In the genomic region with DNA sequence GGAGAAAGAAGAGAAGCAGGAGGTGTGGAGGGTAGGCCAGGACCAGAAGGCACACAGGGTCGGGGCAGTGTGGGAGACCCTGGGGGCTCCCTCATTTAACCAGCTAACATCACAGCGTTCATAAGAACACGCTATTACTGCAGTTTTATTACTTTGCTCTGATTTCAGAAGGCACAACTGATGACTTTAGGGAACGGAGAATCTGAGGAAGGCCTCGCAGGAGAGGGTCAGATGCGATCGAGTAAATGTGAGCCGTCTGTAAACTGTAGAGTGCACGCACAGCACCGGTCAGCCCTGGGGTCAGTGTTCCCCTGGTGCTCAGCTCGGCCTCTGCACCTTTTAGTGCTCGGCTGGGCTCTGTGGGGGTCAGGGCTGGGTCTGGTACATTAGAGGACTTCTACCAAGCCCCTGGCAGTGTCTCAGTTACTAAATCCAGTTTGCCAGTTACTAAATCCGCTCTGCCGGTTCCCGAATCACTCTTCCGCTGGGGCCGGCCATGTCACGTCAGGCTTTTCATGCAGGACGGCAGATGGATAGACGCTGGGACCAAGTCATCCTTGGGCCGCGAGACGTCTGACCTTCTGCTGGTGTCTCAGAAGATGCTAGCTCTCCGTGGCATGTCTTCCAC, we compare ENCODE assay signal across 8 cellular contexts.
A peak's percentile ranks its signal among the peaks of the same experiment; 100 is the strongest.
DNase-seq lines count a peak whose midpoint lies in the region; ATAC-seq and TF ChIP-seq lines count a peak whose summit lies in the region.

No MANE protein-coding gene starts in this region.

- peak overlapping the region; percentile 23 for H3K4me3 Mint-ChIP-seq in activated T-cell treated with anti-CD3 and anti-CD28 coated beads, Interleukin-2, amount 50 U/mL, for 4 hours

- no peak for TF ChIP-seq EP300 in transverse colon (IDR thresholded peaks at IDR 0.05; ENCODE audit: low read depth)

- H3K4me3 ChIP-seq in breast epithelium (no peak overlapping the region), mesendoderm (ENCODE audit: low read length) (no peak overlapping the region), transverse colon (no peak overlapping the region)

- peaks cover 19% of the 10 kb centered on the region for H3K79me1 ChIP-seq in mesendoderm (ENCODE audit: low read length)

- no peak overlapping the region for H4K5ac ChIP-seq in mesendoderm (ENCODE audit: low read length)

- TF ChIP-seq CTCF in breast epithelium (IDR thresholded peaks at IDR 0.05) (no peak), transverse colon (IDR thresholded peaks at IDR 0.05) (no peak)

- in situ Hi-C loops in transverse colon (cut with MboI; ENCODE audit: low pct_ligation_motif_present in 1 of 4, low pct_unique_long_range_greater_than_20kb in 1 of 4, low sequenced_read_pairs in 3 of 4): no loop called here

- H2BK5ac ChIP-seq in mesendoderm (ENCODE audit: low read length): peak overlapping the region; percentile 90

- peak overlapping the region; percentile 68 for H3K9ac ChIP-seq in mesendoderm (ENCODE audit: low read length)

- no peak overlapping the region for H2BK120ac ChIP-seq in mesendoderm (ENCODE audit: low read depth, low read length)

- H3K27ac ChIP-seq in breast epithelium: peak overlapping the region; percentile 33 to 85
- H3K27ac ChIP-seq in mesendoderm (ENCODE audit: low read depth, low read length): peak overlapping the region; percentile 79
- peak overlapping the region; percentile 39 to 80 (median 71) for H3K27ac ChIP-seq in transverse colon

- TF ChIP-seq POLR2A in breast epithelium (IDR thresholded peaks at IDR 0.05): no peak
- TF ChIP-seq POLR2A in transverse colon (IDR thresholded peaks at IDR 0.05): no peak

- DNase-seq in activated T-cell treated with anti-CD3 and anti-CD28 coated beads, Interleukin-2, amount 50 U/mL, for 4 hours: no peak
- no peak for DNase-seq in activated T-cell treated with anti-CD3 and anti-CD28 coated beads, Interleukin-2, amount 50 U/mL, for 1 hour
- no peak for DNase-seq in breast epithelium (ENCODE audit: low spot score in 2 of 2)
- DNase-seq in mesendoderm: peak; percentile 25
- no peak for DNase-seq in transverse colon
- no peak for DNase-seq in NCI-H187 treated with DMSO at 0.1 percent for 48 hours (lab: John Stamatoyannopoulos, UW)
- no peak for DNase-seq in NK-92 (lab: John Stamatoyannopoulos, UW; ENCODE audit: unreplicated experiment)
- no peak for DNase-seq in NCI-H510A (lab: John Stamatoyannopoulos, UW)

- H3K36me3 Mint-ChIP-seq in activated T-cell treated with anti-CD3 and anti-CD28 coated beads, Interleukin-2, amount 50 U/mL, for 4 hours (ENCODE audit: insufficient read depth): peaks cover 29% of the 10 kb centered on the region

- no peaks in the 10 kb centered on the region for H3K27me3 Mint-ChIP-seq in activated T-cell treated with anti-CD3 and anti-CD28 coated beads, Interleukin-2, amount 50 U/mL, for 4 hours (ENCODE audit: low read depth)

- no peaks in the 10 kb centered on the region for H3K9me3 ChIP-seq in breast epithelium
- no peaks in the 10 kb centered on the region for H3K9me3 ChIP-seq in transverse colon

- intact Hi-C loops in breast epithelium (cut with DNase I; ENCODE audit: low total_unique reads): no loop called here
- intact Hi-C loops in transverse colon (cut with DNase I; ENCODE audit: low total_unique reads): no loop called here

- no peak overlapping the region for H2BK15ac ChIP-seq in mesendoderm (replicated peaks; ENCODE audit: low read depth)

- H3K4me2 ChIP-seq in mesendoderm (ENCODE audit: low read length): peak overlapping the region; percentile 31

- H3K27me3 ChIP-seq in breast epithelium: no peaks in the 10 kb centered on the region
- H3K27me3 ChIP-seq in mesendoderm (ENCODE audit: insufficient read depth, low read length, poor library complexity): no peaks in the 10 kb centered on the region
- no peaks in the 10 kb centered on the region for H3K27me3 ChIP-seq in transverse colon

- H2AK5ac ChIP-seq in mesendoderm (ENCODE audit: low read length): peak overlapping the region; percentile 45

- no peak overlapping the region for H3K23ac ChIP-seq in mesendoderm (ENCODE audit: low read length)

- no peak overlapping the region for H4K8ac ChIP-seq in mesendoderm (ENCODE audit: low read depth, low read length)

- H3K56ac ChIP-seq in mesendoderm (ENCODE audit: low read length): peak overlapping the region; percentile 87

- H3K36me3 ChIP-seq in breast epithelium (no peaks in the 10 kb centered on the region), mesendoderm (ENCODE audit: control insufficient read depth, insufficient read depth, low read length) (no peaks in the 10 kb centered on the region), transverse colon (no peaks in the 10 kb centered on the region)

- H3K18ac ChIP-seq in mesendoderm (ENCODE audit: low read length): peak overlapping the region; percentile 57

- WGBS in mesendoderm (ENCODE audit: extremely low coverage, insufficient coverage, low lambda C conversion rate): no CpG with 5 or more reads among the region's 24 CpGs
- 73 to 84% methylated on average over 4 to 20 of the region's 24 CpGs for WGBS in transverse colon (ENCODE audit: low coverage in 1 of 2), 2 donors

- H3K4ac ChIP-seq in mesendoderm (ENCODE audit: low read depth, low read length): peak overlapping the region; percentile 6

- ATAC-seq in activated T-cell treated with anti-CD3 and anti-CD28 coated beads, Interleukin-2, amount 50 U/mL, for 4 hours: no peak

- peaks cover 9 to 20% of the 10 kb centered on the region in 2 donors for H3K4me1 ChIP-seq in breast epithelium
- peaks cover 18% of the 10 kb centered on the region for H3K4me1 ChIP-seq in mesendoderm (ENCODE audit: control insufficient read depth, low read depth, low read length)
- H3K4me1 ChIP-seq in transverse colon: peaks cover 29 to 66% (median 42%) of the 10 kb centered on the region in 4 donors

- peaks cover 86% of the 10 kb centered on the region for H3K4me1 Mint-ChIP-seq in activated T-cell treated with anti-CD3 and anti-CD28 coated beads, Interleukin-2, amount 50 U/mL, for 4 hours (ENCODE audit: low read depth)

- H3K9me3 Mint-ChIP-seq in activated T-cell treated with anti-CD3 and anti-CD28 coated beads, Interleukin-2, amount 50 U/mL, for 4 hours: no peaks in the 10 kb centered on the region

- H3K79me2 ChIP-seq in mesendoderm (ENCODE audit: control insufficient read depth, insufficient read depth, low read length): peaks cover 57% of the 10 kb centered on the region
